ENCODE assay signal across 10 cellular contexts in the genomic region with DNA sequence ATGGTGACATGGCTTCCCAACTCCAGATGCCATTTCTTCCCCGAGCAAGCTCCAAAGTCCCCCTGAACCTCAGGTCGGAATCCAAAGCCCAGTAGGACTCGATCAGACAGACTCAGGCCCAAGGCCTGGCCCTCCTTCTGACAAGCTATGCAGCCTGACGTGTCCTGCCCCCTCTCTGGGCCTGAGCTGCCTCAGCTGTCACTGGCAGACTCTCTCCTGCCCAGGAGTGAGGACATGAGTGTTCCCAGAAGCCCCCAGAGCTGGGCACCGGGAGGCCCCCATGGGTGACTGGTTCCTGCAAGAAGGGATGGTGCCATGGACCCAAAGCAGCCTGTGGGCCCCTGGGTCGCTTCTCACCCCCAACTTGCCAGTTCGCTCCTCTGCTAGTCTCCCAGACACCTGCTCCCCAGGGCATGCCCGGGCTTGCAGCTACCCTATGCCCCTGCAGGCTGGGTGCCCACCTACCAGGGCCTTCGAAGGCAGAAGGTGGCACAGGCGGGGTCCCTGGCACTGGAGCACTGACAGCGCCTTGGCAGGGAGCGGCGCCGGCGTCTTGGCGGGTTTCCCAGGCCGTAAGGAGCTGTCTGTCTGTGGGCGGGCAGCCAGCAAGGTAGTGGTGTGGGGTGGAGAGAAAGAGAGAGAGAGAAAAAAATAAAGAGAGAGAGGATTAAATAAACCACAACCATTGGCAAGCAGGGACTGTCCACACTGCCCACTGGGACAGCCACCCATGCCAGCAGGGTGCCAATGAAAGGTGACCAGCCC. TPM values are rescaled to one million over a fixed set of nuclear protein-coding genes. Genes with fewer than 3 reads are reported as not detected.
DNase-seq lines count a peak whose midpoint lies in the region; ATAC-seq and TF ChIP-seq lines count a peak whose summit lies in the region.
"Had no signal": no experiment of that assay in that cellular context is flagged by ENCODE, and none has a peak within 500 bp of the region (broad histone marks: within the 10 kb centered on the region; RNA-seq: fewer than 3 reads in every experiment).

No MANE protein-coding gene starts in this region.

- no peak overlapping the region for H3K4me3 Mint-ChIP-seq in activated CD4-positive, alpha-beta T cell treated with anti-CD3 and anti-CD28 coated beads, Interleukin-2, amount 10 ng/mL, durations not matched to agents 7 days and 5 days
- H3K4me3 Mint-ChIP-seq: activated T-helper 1 cell treated with anti-CD3 and anti-CD28 coated beads, Interleukin-12 subunit alpha, Interleukin-12 subunit beta, Interleukin-2, Interleukin-4 antibody, amounts not matched to agents 30 ng/mL and 10 ng/mL and 1 ng/mL, durations not matched to agents 14 hours and 24 hours and 36 hours had no signal

- H3K4me3 ChIP-seq in esophagus squamous epithelium (peak overlapping the region in 1 of 4 donors; percentile 34), gastrocnemius medialis (no peak overlapping the region)

- no peak overlapping the region for H3K27ac Mint-ChIP-seq in activated CD4-positive, alpha-beta T cell treated with anti-CD3 and anti-CD28 coated beads, Interleukin-2, amount 10 ng/mL, durations not matched to agents 7 days and 5 days
- H3K27ac Mint-ChIP-seq: activated T-helper 1 cell treated with anti-CD3 and anti-CD28 coated beads, Interleukin-12 subunit alpha, Interleukin-12 subunit beta, Interleukin-2, Interleukin-4 antibody, amounts not matched to agents 30 ng/mL and 10 ng/mL and 1 ng/mL, durations not matched to agents 14 hours and 24 hours and 36 hours had no signal

- peaks cover 9% of the 10 kb centered on the region for H3K27me3 Mint-ChIP-seq in activated CD4-positive, alpha-beta T cell treated with anti-CD3 and anti-CD28 coated beads, Interleukin-2, amount 10 ng/mL, durations not matched to agents 7 days and 5 days

- CTCF ChIA-PET in activated CD4-positive, alpha-beta T cell treated with anti-CD3 and anti-CD28 coated beads, Interleukin-2, amount 10 ng/mL, durations not matched to agents 7 days and 5 days (lab: Charles Lee): interaction anchor here (0.5 to 2.2 kb wide), 3 partner anchors 10 to 76 kb away, joined by 4 to 8 read pairs (median 5); no protein-coding TSS in a partner anchor

- H3K36me3 ChIP-seq in esophagus squamous epithelium: no peaks in the 10 kb centered on the region
- H3K36me3 ChIP-seq in gastrocnemius medialis: no peaks in the 10 kb centered on the region

- TF ChIP-seq POLR2A in esophagus squamous epithelium (IDR thresholded peaks at IDR 0.05) (no peak), gastrocnemius medialis (IDR thresholded peaks at IDR 0.05) (no peak)

- TF ChIP-seq CTCF in esophagus squamous epithelium (IDR thresholded peaks at IDR 0.05) (no peak), gastrocnemius medialis (IDR thresholded peaks at IDR 0.05 in 4 of 5, conservative IDR thresholded peaks at IDR 0.05 in 1 of 5) (no peak)

- H3K4me1 ChIP-seq in esophagus squamous epithelium (peaks cover 21 to 75% (median 33%) of the 10 kb centered on the region in 3 donors), gastrocnemius medialis (peaks cover 36 to 54% of the 10 kb centered on the region in 2 donors)

- peak in 1 of 2 donors; percentile 6 for ATAC-seq in gastrocnemius medialis
- no peak for ATAC-seq in HG02642 (IDR thresholded peaks at IDR 0.05; ENCODE audit: poor library complexity, unreplicated experiment)

- H3K9me3 ChIP-seq in esophagus squamous epithelium (no peaks in the 10 kb centered on the region), gastrocnemius medialis (no peaks in the 10 kb centered on the region)

- no peaks in the 10 kb centered on the region for H3K36me3 Mint-ChIP-seq in activated CD4-positive, alpha-beta T cell treated with anti-CD3 and anti-CD28 coated beads, Interleukin-2, amount 10 ng/mL, durations not matched to agents 7 days and 5 days (ENCODE audit: low read depth)

- in situ Hi-C loops in gastrocnemius medialis (cut with MboI; ENCODE audit: low sequenced_read_pairs in 4 of 4): no loop called here

- POLR2A ChIA-PET in activated CD4-positive, alpha-beta T cell treated with anti-CD3 and anti-CD28 coated beads, Interleukin-2, amount 10 ng/mL, durations not matched to agents 7 days and 5 days (lab: Charles Lee): no interaction called here

- H3K27me3 ChIP-seq in esophagus squamous epithelium (peaks cover 0 to 30% (median 0%) of the 10 kb centered on the region in 4 donors), gastrocnemius medialis (no peaks in the 10 kb centered on the region)

- H3K27ac ChIP-seq in esophagus squamous epithelium (peak overlapping the region; percentile 16 to 72 (median 42)), gastrocnemius medialis (peak overlapping the region in 3 of 4 donors; percentile 58 to 61 (median 60))

- WGBS in esophagus squamous epithelium, 2 donors: 29 to 37% methylated on average over 3 to 11 of the region's 18 CpGs

- peak; percentile 56 for DNase-seq in HK-2 (ENCODE audit: unreplicated experiment)
- DNase-seq in NCI-H510A (lab: John Stamatoyannopoulos, UW): peak; percentile 82
- no peak for DNase-seq in esophagus squamous epithelium (lab: John Stamatoyannopoulos, UW)
- peak in 1 of 2 donors; percentile 61 for DNase-seq in gastrocnemius medialis
- no peak for DNase-seq in NK-92 treated with Interleukin-12 subunit alpha and Interleukin-12 subunit beta, amount 100 ng/mL, for 24 hours (lab: John Stamatoyannopoulos, UW)
- DNase-seq in activated CD4-positive, alpha-beta T cell treated with anti-CD3 and anti-CD28 coated beads for 1 hour: no peak
- no peak for DNase-seq in activated CD4-positive, alpha-beta T cell treated with anti-CD3 and anti-CD28 coated beads, Interleukin-2, amount 10 ng/mL, durations not matched to agents 7 days and 5 days

- H3K4me1 Mint-ChIP-seq in activated CD4-positive, alpha-beta T cell treated with anti-CD3 and anti-CD28 coated beads, Interleukin-2, amount 10 ng/mL, durations not matched to agents 7 days and 5 days: peaks cover 2% of the 10 kb centered on the region

- no peaks in the 10 kb centered on the region for H3K9me3 Mint-ChIP-seq in activated CD4-positive, alpha-beta T cell treated with anti-CD3 and anti-CD28 coated beads, Interleukin-2, amount 10 ng/mL, durations not matched to agents 7 days and 5 days
- H3K9me3 Mint-ChIP-seq: activated T-helper 1 cell treated with anti-CD3 and anti-CD28 coated beads, Interleukin-12 subunit alpha, Interleukin-12 subunit beta, Interleukin-2, Interleukin-4 antibody, amounts not matched to agents 30 ng/mL and 10 ng/mL and 1 ng/mL, durations not matched to agents 14 hours and 24 hours and 36 hours had no signal

- intact Hi-C loops in esophagus squamous epithelium (cut with DNase I): no loop called here
- intact Hi-C loops in gastrocnemius medialis (cut with DNase I; ENCODE audit: low total_unique reads): no loop called here

RNA-seq across cellular contexts. Expression of a gene that starts 2.3 kb away (rescaled TPM):
- total RNA-seq in esophagus squamous epithelium (10 to 100 TPM in 1 of 4 donors, 1 to 10 TPM in 2, under 1 TPM in 1; 0.35 to 18.3 (median 1.4) TPM), gastrocnemius medialis (not detected)
- not detected for total RNA-seq in activated CD4-positive, alpha-beta T cell treated with anti-CD3 and anti-CD28 coated beads, Interleukin-2, amount 10 ng/mL, durations not matched to agents 7 days and 5 days
- total RNA-seq: activated T-helper 1 cell treated with anti-CD3 and anti-CD28 coated beads, Interleukin-12 subunit alpha, Interleukin-12 subunit beta, Interleukin-2, Interleukin-4 antibody, amounts not matched to agents 30 ng/mL and 10 ng/mL and 1 ng/mL, durations not matched to agents 14 hours and 24 hours and 36 hours; mesenteric fat pad had no signal

Comparison
In these comparisons a context has a peak if more than half of its experiments do, and no peak if none do; other contexts are left out.
1. DNase-seq: peak in HK-2 (single experiment) and NCI-H510A (single experiment); none in esophagus squamous epithelium (single experiment), NK-92 treated with Interleukin-12 subunit alpha and Interleukin-12 subunit beta, amount 100 ng/mL, for 24 hours (single experiment), activated CD4-positive, alpha-beta T cell treated with anti-CD3 and anti-CD28 coated beads for 1 hour (single experiment) and activated CD4-positive, alpha-beta T cell treated with anti-CD3 and anti-CD28 coated beads, Interleukin-2, amount 10 ng/mL, durations not matched to agents 7 days and 5 days (single experiment).